In the genomic region with DNA sequence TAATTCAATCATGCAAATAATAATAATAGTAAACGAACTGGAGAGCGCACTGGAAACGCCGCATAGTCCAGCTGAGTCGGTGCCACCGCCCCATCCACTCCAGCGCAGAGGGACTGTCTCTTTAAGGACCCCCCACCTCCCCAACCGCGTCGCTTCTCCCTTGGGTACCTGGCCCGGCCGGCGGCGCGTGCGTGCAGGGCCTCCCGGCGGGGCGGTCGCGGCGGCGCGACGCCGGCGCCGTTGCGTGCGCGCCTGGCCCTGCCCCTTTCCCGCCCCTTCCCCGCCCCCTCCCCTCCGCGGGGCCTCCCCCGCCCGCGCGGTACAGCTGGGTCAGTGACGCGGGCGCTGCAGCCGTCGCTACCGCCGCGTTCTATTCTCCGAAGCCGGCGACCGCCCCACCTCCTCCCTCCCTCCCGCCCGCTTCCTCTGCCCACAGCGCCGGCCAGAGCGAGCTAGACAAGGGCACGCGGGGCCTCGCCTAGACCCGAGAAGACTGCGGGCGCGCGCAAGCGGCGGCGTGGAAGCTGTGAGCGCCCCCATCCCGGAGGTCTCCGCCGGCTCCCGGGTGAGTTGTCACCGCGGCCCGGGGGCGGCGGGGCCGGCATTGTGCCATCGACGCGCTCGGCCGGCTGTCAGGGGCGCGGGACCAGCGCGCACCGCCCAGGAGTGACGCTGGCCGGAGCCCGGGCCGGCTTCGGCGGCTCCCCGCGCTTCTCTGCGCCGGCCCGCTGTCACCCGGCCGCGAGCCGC, we compare ENCODE assay signal across 8 cellular contexts. TPM values are rescaled to one million over a fixed set of nuclear protein-coding genes. Genes with fewer than 3 reads are reported as not detected.
DNase-seq lines count a peak whose midpoint lies in the region; TF ChIP-seq lines count a peak whose summit lies in the region.

A gene with protein sequence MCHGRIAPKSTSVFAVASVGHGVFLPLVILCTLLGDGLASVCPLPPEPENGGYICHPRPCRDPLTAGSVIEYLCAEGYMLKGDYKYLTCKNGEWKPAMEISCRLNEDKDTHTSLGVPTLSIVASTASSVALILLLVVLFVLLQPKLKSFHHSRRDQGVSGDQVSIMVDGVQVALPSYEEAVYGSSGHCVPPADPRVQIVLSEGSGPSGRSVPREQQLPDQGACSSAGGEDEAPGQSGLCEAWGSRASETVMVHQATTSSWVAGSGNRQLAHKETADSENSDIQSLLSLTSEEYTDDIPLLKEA (plus strand): TSS at position 333 of the 750 bp plus-strand sequence. CDS start 46,997 bp downstream, outside the sequence.

- no peaks in the 10 kb centered on the region for H3K36me3 Mint-ChIP-seq in nephron (ENCODE audit: low read depth)
- H3K36me3 Mint-ChIP-seq in stimulated activated naive CD8-positive, alpha-beta T cell treated with anti-CD3 and anti-CD28 coated beads, Interleukin-15, Interleukin-2, amounts not matched to agents 100 ng/mL and 50 ng/mL, for 24 hours (ENCODE audit: low read depth) = peaks cover 16% of the 10 kb centered on the region

- peak within 1 kb of the TSS; percentile 89 to 95 (median 92) for H3K4me3 Mint-ChIP-seq in nephron
- H3K4me3 Mint-ChIP-seq in stimulated activated naive CD8-positive, alpha-beta T cell treated with anti-CD3 and anti-CD28 coated beads, Interleukin-15, Interleukin-2, amounts not matched to agents 100 ng/mL and 50 ng/mL, for 24 hours = peak within 1 kb of the TSS; percentile 99

- peaks cover 66% of the 10 kb centered on the region for H3K4me1 Mint-ChIP-seq in nephron
- H3K4me1 Mint-ChIP-seq in stimulated activated naive CD8-positive, alpha-beta T cell treated with anti-CD3 and anti-CD28 coated beads, Interleukin-15, Interleukin-2, amounts not matched to agents 100 ng/mL and 50 ng/mL, for 24 hours (ENCODE audit: low read depth) = peaks cover 58% of the 10 kb centered on the region

- DNase-seq in DMS79 treated with DMSO at 0.1 percent for 48 hours (lab: John Stamatoyannopoulos, UW) = peak; percentile 95
- DNase-seq in GOT3 (lab: John Stamatoyannopoulos, UW) = peak; percentile 27
- DNase-seq in M059J (ENCODE audit: low read depth) = peak; percentile 85
- DNase-seq in activated effector memory CD4-positive, alpha-beta T cell treated with Interleukin-2 at 50 U/mL for 16 hours = peak; percentile 86
- peak; percentile 91 for DNase-seq in fibroblast of pulmonary artery (ENCODE audit: low read depth)

- peak within 1 kb of the TSS; percentile 96 for H3K4me3 ChIP-seq in fibroblast of pulmonary artery (replicated peaks; ENCODE audit: low read depth, low read length)

- peak within 1 kb of the TSS; percentile 89 to 97 (median 92) for H3K27ac Mint-ChIP-seq in nephron
- H3K27ac Mint-ChIP-seq in stimulated activated naive CD8-positive, alpha-beta T cell treated with anti-CD3 and anti-CD28 coated beads, Interleukin-15, Interleukin-2, amounts not matched to agents 100 ng/mL and 50 ng/mL, for 24 hours = peak within 1 kb of the TSS; percentile 97

- no peaks in the 10 kb centered on the region for H3K9me3 Mint-ChIP-seq in nephron
- no peaks in the 10 kb centered on the region for H3K9me3 Mint-ChIP-seq in stimulated activated naive CD8-positive, alpha-beta T cell treated with anti-CD3 and anti-CD28 coated beads, Interleukin-15, Interleukin-2, amounts not matched to agents 100 ng/mL and 50 ng/mL, for 24 hours

- TF ChIP-seq CTCF in fibroblast of pulmonary artery (IDR thresholded peaks at IDR 0.05; ENCODE audit: low read length, missing control alignments) (no peak), nephron (IDR thresholded peaks at IDR 0.05; ENCODE audit: unreplicated experiment in 3 of 3) (no peak)

- peak; percentile 57 for TF ChIP-seq POLR2A in Raji (IDR thresholded peaks at IDR 0.05; ENCODE audit: insufficient read depth, low read depth, low read length)

- no peaks in the 10 kb centered on the region for H3K27me3 Mint-ChIP-seq in nephron (ENCODE audit: low read depth)
- H3K27me3 Mint-ChIP-seq in stimulated activated naive CD8-positive, alpha-beta T cell treated with anti-CD3 and anti-CD28 coated beads, Interleukin-15, Interleukin-2, amounts not matched to agents 100 ng/mL and 50 ng/mL, for 24 hours = no peaks in the 10 kb centered on the region

RNA-seq across cellular contexts. Expression of the gene that starts here (rescaled TPM):
- 7.2 and 8.6 TPM in 2 replicates for total RNA-seq in M059J (2014; rRNA removed; shearing (Covaris generic))

Comparison
In these comparisons a context has a peak if more than half of its experiments do, and no peak if none do; other contexts are left out.
1. Peak in every context shown above with its lines: DNase-seq and H3K4me3 ChIP-seq.
2. DNase-seq: peak in every context shown above with its lines; median percentile 95 in DMS79 treated with DMSO at 0.1 percent for 48 hours; 91 in fibroblast of pulmonary artery; 86 in activated effector memory CD4-positive, alpha-beta T cell treated with Interleukin-2 at 50 U/mL for 16 hours; 85 in M059J; 27 in GOT3.